9 cellular contexts compared by ENCODE assay signal in the genomic region with DNA sequence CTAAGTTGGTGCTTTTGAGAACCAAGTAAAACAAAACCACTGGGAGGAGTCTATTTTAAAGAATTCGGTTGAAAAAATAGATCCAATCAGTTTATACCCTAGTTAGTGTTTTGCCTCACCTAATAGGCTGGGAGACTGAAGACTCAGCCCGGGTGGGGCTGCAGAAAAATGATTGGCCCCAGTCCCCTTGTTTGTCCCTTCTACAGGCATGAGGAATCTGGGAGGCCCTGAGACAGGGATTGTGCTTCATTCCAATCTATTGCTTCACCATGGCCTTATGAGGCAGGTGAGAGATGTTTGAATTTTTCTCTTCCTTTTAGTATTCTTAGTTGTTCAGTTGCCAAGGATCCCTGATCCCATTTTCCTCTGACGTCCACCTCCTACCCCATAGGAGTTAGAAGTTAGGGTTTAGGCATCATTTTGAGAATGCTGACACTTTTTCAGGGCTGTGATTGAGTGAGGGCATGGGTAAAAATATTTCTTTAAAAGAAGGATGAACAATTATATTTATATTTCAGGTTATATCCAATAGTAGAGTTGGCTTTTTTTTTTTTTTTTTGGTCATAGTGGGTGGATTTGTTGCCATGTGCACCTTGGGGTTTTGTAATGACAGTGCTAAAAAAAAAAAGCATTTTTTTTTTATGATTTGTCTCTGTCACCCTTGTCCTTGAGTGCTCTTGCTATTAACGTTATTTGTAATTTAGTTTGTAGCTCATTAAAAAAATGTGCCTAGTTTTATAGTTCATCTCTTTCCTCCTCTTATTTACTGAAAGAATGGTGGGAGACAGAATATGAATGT. TPM values are rescaled to one million over a fixed set of nuclear protein-coding genes. Genes with fewer than 3 reads are reported as not detected.
DNase-seq lines count a peak whose midpoint lies in the region; ATAC-seq and TF ChIP-seq lines count a peak whose summit lies in the region.
"Had no signal": no experiment of that assay in that cellular context is flagged by ENCODE, and none has a peak within 500 bp of the region (broad histone marks: within the 10 kb centered on the region; RNA-seq: fewer than 3 reads in every experiment).

No MANE protein-coding gene starts in this region.

- H3K36me3 Mint-ChIP-seq in CD4-positive, alpha-beta T cell (ENCODE audit: low read depth) = peaks cover 4% of the 10 kb centered on the region
- peaks cover 0 to 17% (median 3%) of the 10 kb centered on the region in 3 donors for H3K36me3 Mint-ChIP-seq in naive thymus-derived CD8-positive, alpha-beta T cell

- H3K4me3 ChIP-seq in Karpas-422 (ENCODE audit: low read length) (peak overlapping the region; percentile 81), coronary artery (peak overlapping the region; percentile 78)

- intact Hi-C loops in CD4-positive, alpha-beta T cell (cut with DNase I, micrococcal nuclease) = no loop called here

- DNase-seq in CD4-positive, alpha-beta T cell = no peak
- DNase-seq in Karpas-422 (no peak), coronary artery (ENCODE audit: low spot score) (no peak), NCI-H2227 treated with DMSO at 0.1 percent for 48 hours (lab: John Stamatoyannopoulos, UW) (no peak)
- no peak for DNase-seq in naive thymus-derived CD8-positive, alpha-beta T cell
- DNase-seq in stimulated activated naive CD8-positive, alpha-beta T cell treated with anti-CD3 and anti-CD28 coated beads, Interleukin-15, Interleukin-2, amounts not matched to agents 100 U/mL and 50 U/mL, for 24 hours = no peak
- DNase-seq: stimulated activated CD4-positive, alpha-beta T cell treated with anti-CD3 and anti-CD28 coated beads, Interleukin-2, amount 100 ng/mL, for 24 hours had no signal

- no peaks in the 10 kb centered on the region for H3K27me3 Mint-ChIP-seq in CD4-positive, alpha-beta T cell
- no peaks in the 10 kb centered on the region for H3K27me3 Mint-ChIP-seq in naive thymus-derived CD8-positive, alpha-beta T cell

- peak overlapping the region; percentile 72 for H3K9ac ChIP-seq in Karpas-422 (ENCODE audit: low read length)

- peak overlapping the region; percentile 95 for H3K4me2 ChIP-seq in Karpas-422 (ENCODE audit: low read depth, low read length, poor library complexity, severe bottlenecking)

- H3K9me2 ChIP-seq in Karpas-422 (replicated peaks; ENCODE audit: insufficient read depth, low read length) = no peaks in the 10 kb centered on the region

- POLR2A ChIA-PET in CD4-positive, alpha-beta T cell (lab: Charles Lee) = interaction anchor here (2.9 kb wide), 1 partner anchor 37 kb away, joined by 57 read pairs; no protein-coding TSS in a partner anchor
- POLR2A ChIA-PET in naive thymus-derived CD8-positive, alpha-beta T cell (lab: Charles Lee) = interaction anchor here (0.6 to 3.6 kb wide), 4 partner anchors 12 to 295 kb away, joined by 3 to 41 read pairs (median 17); a partner anchor contains a TSS

- no peaks in the 10 kb centered on the region for H3K9me3 Mint-ChIP-seq in CD4-positive, alpha-beta T cell
- H3K9me3 Mint-ChIP-seq in naive thymus-derived CD8-positive, alpha-beta T cell = no peaks in the 10 kb centered on the region

- H3K9me3 ChIP-seq in CD4-positive, alpha-beta T cell (ENCODE audit: control insufficient read depth, low read length) = no peaks in the 10 kb centered on the region
- no peaks in the 10 kb centered on the region for H3K9me3 ChIP-seq in Karpas-422 (ENCODE audit: low read length)

- ATAC-seq in CD4-positive, alpha-beta T cell (ENCODE audit: poor library complexity) = no peak
- no peak for ATAC-seq in naive thymus-derived CD8-positive, alpha-beta T cell
- ATAC-seq in HG02610 (IDR thresholded peaks at IDR 0.05; ENCODE audit: unreplicated experiment) (no peak), HG02840 (IDR thresholded peaks at IDR 0.05; ENCODE audit: low FRiP score, unreplicated experiment) (no peak)
- ATAC-seq in stimulated activated naive CD8-positive, alpha-beta T cell treated with anti-CD3 and anti-CD28 coated beads, Interleukin-15, Interleukin-2, amounts not matched to agents 100 U/mL and 50 U/mL, for 24 hours = no peak

- TF ChIP-seq CTCF in CD4-positive, alpha-beta T cell (IDR thresholded peaks at IDR 0.05) = no peak
- no peak for TF ChIP-seq CTCF in coronary artery (IDR thresholded peaks at IDR 0.05)

- no peak overlapping the region for H3K27ac Mint-ChIP-seq in CD4-positive, alpha-beta T cell
- H3K27ac Mint-ChIP-seq in naive thymus-derived CD8-positive, alpha-beta T cell = peak overlapping the region in 6 of 10 donors; percentile 1 to 65 (median 30)

- H3K4me1 ChIP-seq in Karpas-422 (ENCODE audit: low read length) = peaks cover 63% of the 10 kb centered on the region

- peak overlapping the region; percentile 76 for H3K4me3 Mint-ChIP-seq in CD4-positive, alpha-beta T cell
- peak overlapping the region in 3 of 10 donors; percentile 11 to 37 (median 25) for H3K4me3 Mint-ChIP-seq in naive thymus-derived CD8-positive, alpha-beta T cell

- CTCF ChIA-PET in CD4-positive, alpha-beta T cell (lab: Charles Lee) = interaction anchor here (1.7 to 2.9 kb wide), 3 partner anchors 24 to 46 kb away, joined by 5 to 18 read pairs (median 6); a partner anchor contains a TSS

- peaks cover 21% of the 10 kb centered on the region for H3K4me1 Mint-ChIP-seq in CD4-positive, alpha-beta T cell (ENCODE audit: low read depth)
- H3K4me1 Mint-ChIP-seq in naive thymus-derived CD8-positive, alpha-beta T cell = peaks cover 13 to 31% (median 24%) of the 10 kb centered on the region in 4 donors

- peaks cover 41% of the 10 kb centered on the region for H3K79me2 ChIP-seq in Karpas-422 (ENCODE audit: low read length)

- H3K36me3 ChIP-seq in Karpas-422 (ENCODE audit: insufficient read depth, low read length) = peaks cover 6% of the 10 kb centered on the region; the same call in 1 of the 2 replicates

- no peak overlapping the region for H2AFZ ChIP-seq in Karpas-422 (ENCODE audit: low read length)

- no peaks in the 10 kb centered on the region for H4K20me1 ChIP-seq in Karpas-422 (ENCODE audit: insufficient read depth, low read depth, low read length)

- H3K27ac ChIP-seq in CD4-positive, alpha-beta T cell (ENCODE audit: low read depth, low read length) = no peak overlapping the region
- H3K27ac ChIP-seq in Karpas-422 (ENCODE audit: low read length) (peak overlapping the region; percentile 73), coronary artery (peak overlapping the region; percentile 90 to 97)

- no peaks in the 10 kb centered on the region for H3K27me3 ChIP-seq in CD4-positive, alpha-beta T cell (ENCODE audit: control insufficient read depth, insufficient read depth, low read length)
- H3K27me3 ChIP-seq in Karpas-422 (ENCODE audit: low read length) = no peaks in the 10 kb centered on the region

RNA-seq across cellular contexts. Expression of a gene that starts 1.6 kb away (rescaled TPM):
- 10 to 100 TPM; 21.6 to 27.4 TPM for total RNA-seq in CD4-positive, alpha-beta T cell
- 43.8 and 62.4 TPM in 2 replicates for total RNA-seq in Karpas-422 (2014; rRNA removed; shearing (Covaris generic); ENCODE audit: low replicate concordance)
- total RNA-seq in naive thymus-derived CD8-positive, alpha-beta T cell = 10 to 100 TPM; 88.9 to 95.2 TPM
- 10 to 100 TPM; 61.6 to 69.4 (median 65.9) TPM for polyA plus RNA-seq in naive thymus-derived CD8-positive, alpha-beta T cell

RNA-seq across cellular contexts. Expression of a gene that starts 5.6 kb away (rescaled TPM):
- 10 to 100 TPM; 15.8 to 16.0 TPM for total RNA-seq in CD4-positive, alpha-beta T cell
- 35.3 and 49.9 TPM in 2 replicates for total RNA-seq in Karpas-422 (2014; rRNA removed; shearing (Covaris generic); ENCODE audit: low replicate concordance)
- total RNA-seq in naive thymus-derived CD8-positive, alpha-beta T cell = 10 to 100 TPM; 27.5 to 30.8 TPM
- polyA plus RNA-seq in naive thymus-derived CD8-positive, alpha-beta T cell = 10 to 100 TPM in 1 of 3 donors, 1 to 10 TPM in 2; 8.0 to 12.4 (median 9.5) TPM

RNA-seq across cellular contexts. Expression of a gene that starts 6.4 kb away (rescaled TPM):
- not detected for total RNA-seq in CD4-positive, alpha-beta T cell
- total RNA-seq in Karpas-422 (2014; rRNA removed; shearing (Covaris generic); ENCODE audit: low replicate concordance) = 8.8 and 9.7 TPM in 2 replicates
- total RNA-seq in naive thymus-derived CD8-positive, alpha-beta T cell = not detected
- polyA plus RNA-seq in naive thymus-derived CD8-positive, alpha-beta T cell = under 1 TPM in 1 of 3 donors, not detected in 2; 0.15 TPM

RNA-seq across cellular contexts. Expression of a gene that starts 24.8 kb away (rescaled TPM):
- total RNA-seq in CD4-positive, alpha-beta T cell = 1 to 10 TPM in 1 of 2 experiments, under 1 TPM in 1; 0.82 to 1.2 TPM
- total RNA-seq in Karpas-422 (2014; rRNA removed; shearing (Covaris generic); ENCODE audit: low replicate concordance) = 3.1 and 11.0 TPM in 2 replicates
- 1 to 10 TPM; 5.6 to 6.3 TPM for total RNA-seq in naive thymus-derived CD8-positive, alpha-beta T cell
- under 1 TPM in 2 of 3 donors, not detected in 1; 0.10 to 0.58 TPM for polyA plus RNA-seq in naive thymus-derived CD8-positive, alpha-beta T cell

RNA-seq across cellular contexts. Expression of a gene that starts 41.3 kb away (rescaled TPM):
- total RNA-seq in CD4-positive, alpha-beta T cell = 100 to 1,000 TPM; 799 to 818 TPM
- total RNA-seq in Karpas-422 (2014; rRNA removed; shearing (Covaris generic); ENCODE audit: low replicate concordance) = 70.4 and 88.5 TPM in 2 replicates
- 1,000 to 10,000 TPM; 1,302 to 1,328 TPM for total RNA-seq in naive thymus-derived CD8-positive, alpha-beta T cell
- 100 to 1,000 TPM; 145 to 378 (median 232) TPM for polyA plus RNA-seq in naive thymus-derived CD8-positive, alpha-beta T cell
